ENCODE assay signal across 22 cellular contexts in the genomic region with DNA sequence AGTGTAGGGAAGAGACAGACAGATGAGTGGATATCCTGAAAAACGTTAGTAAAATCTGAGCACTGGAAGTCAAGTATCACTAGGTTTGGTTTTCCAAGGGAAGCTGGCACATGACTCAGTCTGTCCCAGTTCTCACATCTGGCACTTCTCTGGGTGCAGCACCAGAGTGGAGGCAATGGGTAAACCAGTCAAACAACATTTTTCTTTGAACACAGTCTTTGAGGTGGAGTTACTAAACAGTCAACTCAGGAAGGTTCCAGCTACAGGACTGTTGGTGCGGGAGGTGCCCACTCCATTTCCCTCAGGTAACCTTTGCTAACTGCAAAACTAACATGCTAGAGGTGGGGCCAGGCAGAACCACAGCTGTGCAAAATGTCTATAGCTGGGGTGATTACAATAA.
DNase-seq lines count a peak whose midpoint lies in the region; ATAC-seq, FAIRE-seq and TF ChIP-seq lines count a peak whose summit lies in the region.
"Had no signal": no experiment of that assay in that cellular context is flagged by ENCODE, and none has a peak within 500 bp of the region (broad histone marks: within the 10 kb centered on the region; RNA-seq: fewer than 3 reads in every experiment).

No MANE protein-coding gene starts in this region.

- DNase-seq in ELF-1 (ENCODE audit: low read depth, low spot score) = peak; percentile 14
- DNase-seq in PC-9 = peak; percentile 60 to 89
- DNase-seq in pancreas = peak in 2 of 6 donors; percentile 16 to 25
- DNase-seq in putamen (ENCODE audit: low spot score) = no peak
- DNase-seq: activated CD4-positive, alpha-beta memory T cell treated with anti-CD3 and anti-CD28 coated beads for 36 hours; activated naive CD4-positive, alpha-beta T cell treated with Interleukin-2 at 50 U/mL for 16 hours; activated T-cell treated with anti-CD3 and anti-CD28 coated beads, Interleukin-2, amount 50 U/mL, for 1 hour; anterior cingulate cortex; cerebellar nuclear complex; effector memory CD4-positive, alpha-beta T cell; NCI-H187 treated with DMSO at 0.1 percent for 48 hours; NCI-H524; SHP77; spleen; stimulated activated CD8-positive, alpha-beta memory T cell treated with anti-CD3 and anti-CD28 coated beads, Interleukin-4, amount 100 ng/mL, for 48 hours; T-helper 1 cell; WERI-Rb-1 had no signal

- TF ChIP-seq CTCF in PC-9 (conservative IDR thresholded peaks at IDR 0.05) = no peak
- no peak for TF ChIP-seq CTCF in pancreas (IDR thresholded peaks at IDR 0.05)

- intact Hi-C loops in PC-9 (cut with micrococcal nuclease; ENCODE audit: unreplicated experiment) = loop anchor here (2.0 to 10.0 kb wide), 2 partner anchors 86 to 468 kb away; no protein-coding TSS in a partner anchor
- intact Hi-C loops in pancreas (cut with DNase I) = no loop called here

- no peaks in the 10 kb centered on the region for H4K20me1 ChIP-seq in PC-9 (ENCODE audit: insufficient read depth)

- BruUV-seq in PC-9 (replicated peaks; lab: Mats Ljungman, UMichigan) = no TSS peak

- peaks cover 9% of the 10 kb centered on the region; the same call in 1 of the 2 replicates for H3F3A ChIP-seq in PC-9 (ENCODE audit: insufficient read depth, low read depth)

- peak overlapping the region; percentile 55 for H3K4me2 ChIP-seq in PC-9

- no peak overlapping the region for H3K4me3 ChIP-seq in PC-9
- H3K4me3 ChIP-seq in pancreas = no peak overlapping the region
- H3K4me3 ChIP-seq: spleen had no signal

- H3K27ac ChIP-seq in PC-9 (peak overlapping the region; percentile 71), pancreas (no peak overlapping the region)
- H3K27ac ChIP-seq: C4-2B, spleen, WERI-Rb-1 had no signal

- CTCF ChIA-PET in PC-9 (lab: Charles Lee) = no interaction called here

- WGBS in pancreas, 2 donors = 16 to 30% methylated on average over 2 of the region's 2 CpGs

- no peaks in the 10 kb centered on the region for H3K27me3 ChIP-seq in PC-9 (ENCODE audit: insufficient read depth, low read depth)
- H3K27me3 ChIP-seq in pancreas = no peaks in the 10 kb centered on the region
- H3K27me3 ChIP-seq: spleen had no signal

- H3K9me3 ChIP-seq in PC-9 (ENCODE audit: insufficient read depth, low read depth) (no peaks in the 10 kb centered on the region), pancreas (no peaks in the 10 kb centered on the region)
- H3K9me3 ChIP-seq: spleen had no signal

- H3K4me1 ChIP-seq in PC-9 (replicated peaks; ENCODE audit: insufficient read depth) = peaks cover 29% of the 10 kb centered on the region
- no peaks in the 10 kb centered on the region for H3K4me1 ChIP-seq in pancreas
- H3K4me1 ChIP-seq: spleen had no signal

- H3K36me3 ChIP-seq in PC-9 (ENCODE audit: low read depth) (no peaks in the 10 kb centered on the region), pancreas (peaks cover 0 to 2% (median 0%) of the 10 kb centered on the region in 3 donors)
- H3K36me3 ChIP-seq: spleen, WERI-Rb-1 had no signal

- no peak for FAIRE-seq in pancreas (lab: Jason Lieb, UNC)

- H3K79me2 ChIP-seq in PC-9 (ENCODE audit: low read depth) = no peaks in the 10 kb centered on the region

- H3K9me2 ChIP-seq in PC-9 (ENCODE audit: insufficient read depth) = no peaks in the 10 kb centered on the region

- POLR2A ChIA-PET in PC-9 (lab: Charles Lee; ENCODE audit: unreplicated experiment) = interaction anchor here (0.6 kb wide), 1 partner anchor 79 kb away, joined by 5 read pairs; no protein-coding TSS in a partner anchor

- ATAC-seq in esophagus mucosa = peak; percentile 99
- ATAC-seq in pancreas = peak; percentile 61 to 95 (median 84)
- ATAC-seq in HG03442 (IDR thresholded peaks at IDR 0.05; ENCODE audit: unreplicated experiment) = no peak
- no peak for ATAC-seq in HG03135 (IDR thresholded peaks at IDR 0.05; ENCODE audit: unreplicated experiment)
- ATAC-seq in HG03039 (IDR thresholded peaks at IDR 0.05; ENCODE audit: unreplicated experiment) = no peak

- no peak overlapping the region for H2AFZ ChIP-seq in PC-9

Comparison
In these comparisons a context has a peak if more than half of its experiments do, and no peak if none do; other contexts are left out.
1. ATAC-seq: peak in esophagus mucosa (single experiment) and pancreas (4 of 4); none in HG03442 (single experiment), HG03135 (single experiment) and HG03039 (single experiment).